In the genomic region with DNA sequence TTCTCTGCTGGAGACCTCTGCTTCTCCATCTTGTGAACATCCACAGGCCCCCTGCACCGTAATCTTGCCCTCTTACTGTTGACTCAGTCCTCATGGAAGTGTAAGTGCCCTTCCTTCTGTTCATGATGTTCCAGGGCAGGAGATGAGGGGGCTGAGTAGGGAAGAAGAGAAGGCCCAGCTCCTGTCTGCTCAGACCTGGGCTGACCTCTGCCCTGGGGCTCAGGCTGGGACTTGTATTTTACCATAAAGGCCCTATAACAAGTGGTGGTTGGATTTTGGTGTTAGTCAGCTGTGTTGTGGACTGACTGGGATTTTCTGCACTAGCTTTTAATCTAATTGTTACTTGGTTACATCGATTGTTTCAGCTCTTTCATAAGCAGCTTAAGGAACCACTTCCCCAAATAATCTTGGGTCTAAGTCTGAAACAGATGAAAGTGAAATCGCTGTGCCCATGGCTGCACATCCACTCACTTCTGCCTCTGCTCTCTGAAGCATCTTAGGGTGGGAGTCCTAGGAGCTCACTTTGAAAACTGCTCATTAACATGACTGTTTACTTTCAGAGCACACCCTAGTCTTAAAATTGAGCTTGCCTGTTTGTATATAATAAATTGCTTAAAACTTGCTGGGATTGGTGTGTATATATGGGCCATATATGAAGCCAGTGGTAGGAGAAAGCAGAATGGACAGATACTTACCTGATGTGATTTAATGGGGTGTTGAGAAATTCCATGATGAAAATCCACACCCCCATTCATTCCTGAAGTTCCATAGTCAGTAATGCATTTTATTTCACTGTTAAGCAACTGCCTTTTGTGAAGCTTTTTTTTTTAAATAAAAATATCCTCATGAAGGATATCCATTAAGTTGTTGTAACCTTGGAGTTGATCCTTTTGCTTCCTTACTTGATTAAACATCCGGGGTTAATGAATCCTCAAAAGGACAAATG, we compare ENCODE assay signal across 13 cellular contexts. TPM values are rescaled to one million over a fixed set of nuclear protein-coding genes. Genes with fewer than 3 reads are reported as not detected.
DNase-seq lines count a peak whose midpoint lies in the region; ATAC-seq and FAIRE-seq lines count a peak whose summit lies in the region.
"Had no signal": no experiment of that assay in that cellular context is flagged by ENCODE, and none has a peak within 500 bp of the region (broad histone marks: within the 10 kb centered on the region; RNA-seq: fewer than 3 reads in every experiment).

No MANE protein-coding gene starts in this region.

- peaks cover 16% of the 10 kb centered on the region for H3K4me1 Mint-ChIP-seq in dendritic cell treated with granulocyte-macrophage colony-stimulating factor and Interleukin-4, amounts not matched to agents 40 ng/mL and 50 ng/mL, for 4 days (ENCODE audit: low read depth)
- peaks cover 1% of the 10 kb centered on the region for H3K4me1 Mint-ChIP-seq in activated T-helper 2 cell treated with anti-CD3 and anti-CD28 coated beads, Interferon-gamma antibody, Interleukin-2, Interleukin-4, amounts not matched to agents 10 μg/mL and 5 μg/mL and 100 μg/mL, durations not matched to agents 14 hours and 24 hours and 36 hours (ENCODE audit: low read depth)
- H3K4me1 Mint-ChIP-seq: activated naive CD4-positive, alpha-beta T cell treated with anti-CD3 and anti-CD28 coated beads, Interleukin-2, amount 10 ng/mL, durations not matched to agents 7 days and 5 days had no signal

- H3K27me3 Mint-ChIP-seq in dendritic cell treated with granulocyte-macrophage colony-stimulating factor and Interleukin-4, amounts not matched to agents 40 ng/mL and 50 ng/mL, for 4 days: no peaks in the 10 kb centered on the region
- no peaks in the 10 kb centered on the region for H3K27me3 Mint-ChIP-seq in activated T-helper 2 cell treated with anti-CD3 and anti-CD28 coated beads, Interferon-gamma antibody, Interleukin-2, Interleukin-4, amounts not matched to agents 10 μg/mL and 5 μg/mL and 100 μg/mL, durations not matched to agents 14 hours and 24 hours and 36 hours (ENCODE audit: low read depth)
- H3K27me3 Mint-ChIP-seq: progenitor cell of endocrine pancreas had no signal

- peak; percentile 80 for FAIRE-seq in GM18507 (lab: Jason Lieb, UNC)

- peaks cover 15% of the 10 kb centered on the region for H3K9me3 Mint-ChIP-seq in dendritic cell treated with granulocyte-macrophage colony-stimulating factor and Interleukin-4, amounts not matched to agents 40 ng/mL and 50 ng/mL, for 4 days
- H3K9me3 Mint-ChIP-seq in activated T-helper 2 cell treated with anti-CD3 and anti-CD28 coated beads, Interferon-gamma antibody, Interleukin-2, Interleukin-4, amounts not matched to agents 10 μg/mL and 5 μg/mL and 100 μg/mL, durations not matched to agents 14 hours and 24 hours and 36 hours: no peaks in the 10 kb centered on the region
- H3K9me3 Mint-ChIP-seq: activated naive CD4-positive, alpha-beta T cell treated with anti-CD3 and anti-CD28 coated beads, Interleukin-2, amount 10 ng/mL, durations not matched to agents 7 days and 5 days had no signal

- no peak overlapping the region for H3K4me3 Mint-ChIP-seq in dendritic cell treated with granulocyte-macrophage colony-stimulating factor and Interleukin-4, amounts not matched to agents 40 ng/mL and 50 ng/mL, for 4 days
- no peak overlapping the region for H3K4me3 Mint-ChIP-seq in activated T-helper 2 cell treated with anti-CD3 and anti-CD28 coated beads, Interferon-gamma antibody, Interleukin-2, Interleukin-4, amounts not matched to agents 10 μg/mL and 5 μg/mL and 100 μg/mL, durations not matched to agents 14 hours and 24 hours and 36 hours (ENCODE audit: low read depth)
- H3K4me3 Mint-ChIP-seq: activated naive CD4-positive, alpha-beta T cell treated with anti-CD3 and anti-CD28 coated beads, Interleukin-2, amount 10 ng/mL, durations not matched to agents 7 days and 5 days had no signal

- peaks cover 11% of the 10 kb centered on the region for H3K36me3 Mint-ChIP-seq in dendritic cell treated with granulocyte-macrophage colony-stimulating factor and Interleukin-4, amounts not matched to agents 40 ng/mL and 50 ng/mL, for 4 days (ENCODE audit: low read depth)
- H3K36me3 Mint-ChIP-seq in activated T-helper 2 cell treated with anti-CD3 and anti-CD28 coated beads, Interferon-gamma antibody, Interleukin-2, Interleukin-4, amounts not matched to agents 10 μg/mL and 5 μg/mL and 100 μg/mL, durations not matched to agents 14 hours and 24 hours and 36 hours (ENCODE audit: low read depth): no peaks in the 10 kb centered on the region
- H3K36me3 Mint-ChIP-seq: activated naive CD4-positive, alpha-beta T cell treated with anti-CD3 and anti-CD28 coated beads, Interleukin-2, amount 10 ng/mL, durations not matched to agents 7 days and 5 days had no signal

- no peak for DNase-seq in GM18507 (ENCODE audit: extremely low spot score, insufficient read length, low read depth)
- DNase-seq in NCI-H1105 (lab: John Stamatoyannopoulos, UW): no peak
- DNase-seq in activated T-helper 2 cell treated with anti-CD3 and anti-CD28 coated beads, Interferon-gamma antibody, Interleukin-2, Interleukin-4, amounts not matched to agents 10 μg/mL and 5 μg/mL and 100 μg/mL, durations not matched to agents 14 hours and 24 hours and 36 hours (ENCODE audit: low spot score): no peak
- DNase-seq in NCI-H524 treated with DMSO at 0.1 percent for 48 hours (lab: John Stamatoyannopoulos, UW): no peak
- no peak for DNase-seq in NCI-H2029 treated with DMSO at 0.1 percent for 48 hours (lab: John Stamatoyannopoulos, UW)
- DNase-seq: activated naive CD4-positive, alpha-beta T cell treated with anti-CD3 and anti-CD28 coated beads, Interleukin-2, amount 10 ng/mL, durations not matched to agents 7 days and 5 days; COR-L47 had no signal

- peak overlapping the region; percentile 78 for H3K27ac Mint-ChIP-seq in dendritic cell treated with granulocyte-macrophage colony-stimulating factor and Interleukin-4, amounts not matched to agents 40 ng/mL and 50 ng/mL, for 4 days
- no peak overlapping the region for H3K27ac Mint-ChIP-seq in activated T-helper 2 cell treated with anti-CD3 and anti-CD28 coated beads, Interferon-gamma antibody, Interleukin-2, Interleukin-4, amounts not matched to agents 10 μg/mL and 5 μg/mL and 100 μg/mL, durations not matched to agents 14 hours and 24 hours and 36 hours
- H3K27ac Mint-ChIP-seq: activated naive CD4-positive, alpha-beta T cell treated with anti-CD3 and anti-CD28 coated beads, Interleukin-2, amount 10 ng/mL, durations not matched to agents 7 days and 5 days; progenitor cell of endocrine pancreas had no signal

- intact Hi-C loops in dendritic cell treated with granulocyte-macrophage colony-stimulating factor and Interleukin-4, amounts not matched to agents 40 ng/mL and 50 ng/mL, for 4 days (cut with micrococcal nuclease): no loop called here
- intact Hi-C loops in activated T-helper 2 cell treated with anti-CD3 and anti-CD28 coated beads, Interferon-gamma antibody, Interleukin-2, Interleukin-4, amounts not matched to agents 10 μg/mL and 5 μg/mL and 100 μg/mL, durations not matched to agents 14 hours and 24 hours and 36 hours (cut with micrococcal nuclease): no loop called here

- ATAC-seq in GM21619 (IDR thresholded peaks at IDR 0.05; ENCODE audit: unreplicated experiment) (peak; percentile 82), HG03354 (IDR thresholded peaks at IDR 0.05; ENCODE audit: poor library complexity, severe bottlenecking, unreplicated experiment) (peak; percentile 95)

RNA-seq across cellular contexts. Expression of a gene that starts 17.7 kb away (rescaled TPM):
- total RNA-seq in activated T-helper 2 cell treated with anti-CD3 and anti-CD28 coated beads, Interferon-gamma antibody, Interleukin-2, Interleukin-4, amounts not matched to agents 10 μg/mL and 5 μg/mL and 100 μg/mL, durations not matched to agents 14 hours and 24 hours and 36 hours: not detected in 2 replicates
- total RNA-seq: H4, kidney epithelial cell, progenitor cell of endocrine pancreas had no signal

RNA-seq across cellular contexts. Expression of a gene that starts 42.3 kb away (rescaled TPM):
- 33.8 and 35.9 TPM in 2 replicates for total RNA-seq in activated T-helper 2 cell treated with anti-CD3 and anti-CD28 coated beads, Interferon-gamma antibody, Interleukin-2, Interleukin-4, amounts not matched to agents 10 μg/mL and 5 μg/mL and 100 μg/mL, durations not matched to agents 14 hours and 24 hours and 36 hours

RNA-seq across cellular contexts. Expression of a gene that starts 50.5 kb away (rescaled TPM):
- 46.7 and 51.5 TPM in 2 replicates for total RNA-seq in activated T-helper 2 cell treated with anti-CD3 and anti-CD28 coated beads, Interferon-gamma antibody, Interleukin-2, Interleukin-4, amounts not matched to agents 10 μg/mL and 5 μg/mL and 100 μg/mL, durations not matched to agents 14 hours and 24 hours and 36 hours
